ENCODE assay signal across 8 cellular contexts in genomic region chr20:25389858-25390537, GRCh38. TPM values are rescaled to one million over a fixed set of nuclear protein-coding genes. Genes with fewer than 3 reads are reported as not detected.
DNase-seq lines count a peak whose midpoint lies in the region; ATAC-seq and TF ChIP-seq lines count a peak whose summit lies in the region.

No MANE protein-coding gene starts in this region.

- H3K27me3 ChIP-seq in hepatocyte (no peaks in the 10 kb centered on the region), sigmoid colon (no peaks in the 10 kb centered on the region)

- H4K20me1 ChIP-seq in hepatocyte (ENCODE audit: insufficient read depth, poor library complexity, severe bottlenecking): no peaks in the 10 kb centered on the region

- H2AFZ ChIP-seq in hepatocyte: peak overlapping the region; percentile 94

- no peak for TF ChIP-seq CTCF in hepatocyte (IDR thresholded peaks at IDR 0.05; ENCODE audit: poor library complexity)
- TF ChIP-seq CTCF in sigmoid colon (IDR thresholded peaks at IDR 0.05): no peak

- no peaks in the 10 kb centered on the region for H3K9me2 ChIP-seq in hepatocyte (replicated peaks; ENCODE audit: insufficient read depth)

- H3K4me3 ChIP-seq in hepatocyte (peak overlapping the region; percentile 98), sigmoid colon (peak overlapping the region; percentile 71 to 95 (median 76))

- H3K79me2 ChIP-seq in hepatocyte: peaks cover 51% of the 10 kb centered on the region

- no peak for TF ChIP-seq EP300 in sigmoid colon (IDR thresholded peaks at IDR 0.05)

- peak overlapping the region; percentile 59 for H3K27ac ChIP-seq in angular gyrus (ENCODE audit: low read depth, low read length)
- H3K27ac ChIP-seq in hepatocyte: peak overlapping the region; percentile 99
- H3K27ac ChIP-seq in sigmoid colon: peak overlapping the region; percentile 90 to 97 (median 94)

- intact Hi-C loops in sigmoid colon (cut with DNase I): loop anchor here (2.0 to 5.0 kb wide), 4 partner anchors 79 to 323 kb away; partner anchors contain the start of genes ENTPD6 and PYGB

- peak; percentile 23 for ATAC-seq in GM19043 (IDR thresholded peaks at IDR 0.05; ENCODE audit: low read depth, unreplicated experiment)
- peak; percentile 29 for ATAC-seq in HG03175 (IDR thresholded peaks at IDR 0.05; ENCODE audit: unreplicated experiment)

- H3K9me3 ChIP-seq in hepatocyte (ENCODE audit: low read depth) (no peaks in the 10 kb centered on the region), sigmoid colon (no peaks in the 10 kb centered on the region)

- WGBS in hepatocyte (ENCODE audit: low lambda C conversion rate, missing lambda C conversion rate): 0% methylated on average over 3 of the region's 67 CpGs
- 0 to 1% methylated on average over 67 of the region's 67 CpGs for WGBS in sigmoid colon, 2 donors

- peak overlapping the region; percentile 75 for H3K4me2 ChIP-seq in hepatocyte

- DNase-seq in Ammon's horn (ENCODE audit: low spot score) (peak; percentile 17), RPMI7951 (ENCODE audit: low read depth) (peak; percentile 30), hepatocyte (ENCODE audit: low spot score) (peak; percentile 63), sigmoid colon (peak; percentile 70), Kasumi-1 (lab: John Stamatoyannopoulos, UW) (no peak)

- H3K4me1 ChIP-seq in hepatocyte (ENCODE audit: insufficient read depth): no peaks in the 10 kb centered on the region
- H3K4me1 ChIP-seq in sigmoid colon: peaks cover 0 to 17% (median 13%) of the 10 kb centered on the region in 4 donors

- no peaks in the 10 kb centered on the region for H3K36me3 ChIP-seq in hepatocyte (replicated peaks; ENCODE audit: insufficient read depth, low read depth)
- H3K36me3 ChIP-seq in sigmoid colon: no peaks in the 10 kb centered on the region

- no peak for TF ChIP-seq POLR2A in sigmoid colon (IDR thresholded peaks at IDR 0.05)

RNA-seq across cellular contexts. Expression of gene ABHD12, which starts 0.6 kb away (rescaled TPM):
- total RNA-seq in RPMI7951 (2014; rRNA removed; shearing (Covaris generic)): 65.9 and 78.9 TPM in 2 replicates
- 63.0 and 69.5 TPM in 2 replicates for total RNA-seq in hepatocyte
- polyA plus RNA-seq in hepatocyte: 150 and 187 TPM in 2 replicates
- total RNA-seq in sigmoid colon: 10 to 100 TPM; 18.9 to 39.6 (median 34.9) TPM
- 10 to 100 TPM; 27.0 to 49.0 (median 35.7) TPM for polyA plus RNA-seq in sigmoid colon

RNA-seq across cellular contexts. Expression of gene GINS1, which starts 17.5 kb away (rescaled TPM):
- total RNA-seq in RPMI7951 (2014; rRNA removed; shearing (Covaris generic)): 31.0 and 42.7 TPM in 2 replicates
- 4.9 and 6.5 TPM in 2 replicates for total RNA-seq in hepatocyte
- 3.5 and 7.6 TPM in 2 replicates for polyA plus RNA-seq in hepatocyte
- 1 to 10 TPM in 1 of 4 donors, under 1 TPM in 3; 0.28 to 1.4 (median 0.50) TPM for total RNA-seq in sigmoid colon
- 1 to 10 TPM; 1.2 to 7.6 (median 4.2) TPM for polyA plus RNA-seq in sigmoid colon

Comparison
In these comparisons a context has a peak if more than half of its experiments do, and no peak if none do; other contexts are left out.
1. DNase-seq: peak in Ammon's horn (single experiment), RPMI7951 (single experiment), hepatocyte (single experiment) and sigmoid colon (single experiment); none in Kasumi-1 (0 of 2).
2. Peak in every context shown above with its lines, with median percentiles within 50 percentile points of each other: H3K27ac ChIP-seq.